Comparison of ENCODE assay signal across 32 cellular contexts in genomic region chr1:71001627-71002026, GRCh38. TPM values are rescaled to one million over a fixed set of nuclear protein-coding genes. Genes with fewer than 3 reads are reported as not detected.
"Had no signal": no experiment of that assay in that cellular context is flagged by ENCODE, and none has a peak within 500 bp of the region (broad histone marks: within the 10 kb centered on the region; RNA-seq: fewer than 3 reads in every experiment).

No MANE protein-coding gene starts in this region.

- H3K9me3 Mint-ChIP-seq: activated B cell treated with CpG ODN at 0.5 μM for 24 hours; activated CD4-positive, alpha-beta memory T cell treated with anti-CD3 and anti-CD28 coated beads for 36 hours; activated naive CD4-positive, alpha-beta T cell treated with anti-CD3 and anti-CD28 coated beads, Interleukin-2, amount 10 ng/mL, durations not matched to agents 7 days and 5 days; activated T-cell treated with anti-CD3 and anti-CD28 coated beads, Interleukin-2, amount 50 U/mL, for 4 hours had no signal

- H3K36me3 ChIP-seq: cardiac muscle cell had no signal

- H3K27ac Mint-ChIP-seq: activated B cell treated with CpG ODN at 0.5 μM for 24 hours; activated CD4-positive, alpha-beta memory T cell treated with anti-CD3 and anti-CD28 coated beads for 36 hours; activated naive CD4-positive, alpha-beta T cell treated with anti-CD3 and anti-CD28 coated beads, Interleukin-2, amount 10 ng/mL, durations not matched to agents 7 days and 5 days; activated naive CD8-positive, alpha-beta T cell had no signal

- H3K36me3 Mint-ChIP-seq: activated CD4-positive, alpha-beta memory T cell treated with anti-CD3 and anti-CD28 coated beads for 36 hours; activated naive CD4-positive, alpha-beta T cell treated with anti-CD3 and anti-CD28 coated beads, Interleukin-2, amount 10 ng/mL, durations not matched to agents 7 days and 5 days; activated naive CD8-positive, alpha-beta T cell had no signal

- H3K27me3 Mint-ChIP-seq: activated B cell treated with CpG ODN at 0.5 μM for 24 hours; activated naive CD4-positive, alpha-beta T cell treated with anti-CD3 and anti-CD28 coated beads, Interleukin-2, amount 10 ng/mL, durations not matched to agents 7 days and 5 days had no signal

- H3K4me3 ChIP-seq: cardiac muscle cell had no signal

- H3K27ac ChIP-seq: cardiac muscle cell, KMS-11, VCaP had no signal

- DNase-seq: activated B cell treated with CpG ODN at 0.5 μM for 24 hours; activated CD4-positive, alpha-beta memory T cell treated with anti-CD3 and anti-CD28 coated beads for 36 hours; activated CD4-positive, alpha-beta T cell treated with anti-CD3 and anti-CD28 coated beads for 4 hours; activated CD4-positive, alpha-beta T cell treated with anti-CD3 and anti-CD28 coated beads, Interleukin-2, amount 50 U/mL, for 1 hour; activated CD4-positive, CD25-positive, alpha-beta regulatory T cell treated with anti-CD3 and anti-CD28 coated beads, Interleukin-2, amount 50 U/mL, for 72 hours; activated CD8-positive, alpha-beta memory T cell treated with anti-CD3 and anti-CD28 coated beads, Interleukin-2, amount 50 U/mL, for 4 hours; activated effector memory CD4-positive, alpha-beta T cell treated with Interleukin-2 at 50 U/mL for 16 hours; activated naive CD4-positive, alpha-beta T cell treated with anti-CD3 and anti-CD28 coated beads, Interleukin-2, amount 10 ng/mL, durations not matched to agents 7 days and 5 days; activated T-cell treated with anti-CD3 and anti-CD28 coated beads for 4 hours; activated T-cell treated with anti-CD3 and anti-CD28 coated beads, Interleukin-2, amount 50 U/mL, for 4 hours; amniotic stem cell; aorta; MM.1S; MV-4-11; NCI-H1092; NCI-H1436 treated with DMSO at 0.1 percent for 48 hours; NCI-H1694 treated with DMSO at 0.1 percent for 48 hours; NCI-H2029; NCI-H345; NCI-H510A; NCI-H526; NCI-H748 treated with DMSO at 0.1 percent for 48 hours; Right ventricle myocardium superior; SW 1271; T-helper 1 cell; T-helper 2 cell; T-helper 9 cell had no signal

- H3K4me1 Mint-ChIP-seq: activated B cell treated with CpG ODN at 0.5 μM for 24 hours; activated naive CD4-positive, alpha-beta T cell treated with anti-CD3 and anti-CD28 coated beads, Interleukin-2, amount 10 ng/mL, durations not matched to agents 7 days and 5 days had no signal

- ATAC-seq: activated T-cell treated with anti-CD3 and anti-CD28 coated beads, Interleukin-2, amount 50 U/mL, for 4 hours had no signal

- H3K9ac ChIP-seq: KMS-11 had no signal

- H3K4me3 Mint-ChIP-seq: activated B cell treated with CpG ODN at 0.5 μM for 24 hours; activated CD4-positive, alpha-beta memory T cell treated with anti-CD3 and anti-CD28 coated beads for 36 hours; activated naive CD4-positive, alpha-beta T cell treated with anti-CD3 and anti-CD28 coated beads, Interleukin-2, amount 10 ng/mL, durations not matched to agents 7 days and 5 days; activated naive CD8-positive, alpha-beta T cell; activated T-cell treated with anti-CD3 and anti-CD28 coated beads, Interleukin-2, amount 50 U/mL, for 4 hours had no signal

- H3K4me2 ChIP-seq: KMS-11 had no signal

RNA-seq across cellular contexts. Expression of gene PTGER3, which starts 46.0 kb away (rescaled TPM):
- total RNA-seq: activated CD4-positive, alpha-beta memory T cell treated with anti-CD3 and anti-CD28 coated beads for 36 hours; LHCN-M2 had no signal
